Comparison of ENCODE assay signal across 30 cellular contexts in genomic region chr9:27089706-27090105, GRCh38. TPM values are rescaled to one million over a fixed set of nuclear protein-coding genes. Genes with fewer than 3 reads are reported as not detected.
"Had no signal": no experiment of that assay in that cellular context is flagged by ENCODE, and none has a peak within 500 bp of the region (broad histone marks: within the 10 kb centered on the region; RNA-seq: fewer than 3 reads in every experiment).

No MANE protein-coding gene starts in this region.

- H3K9me3 ChIP-seq: colonic mucosa, gastrocnemius medialis, left lung, mucosa of descending colon, ovary, psoas muscle, right atrium auricular region, uterus had no signal

- H3K4me1 Mint-ChIP-seq: activated B cell treated with CpG ODN at 0.5 μM for 24 hours; activated naive CD4-positive, alpha-beta T cell treated with anti-CD3 and anti-CD28 coated beads, Interleukin-2, amount 50 U/mL, for 24 hours; activated T-helper 17 cell treated with anti-CD3 and anti-CD28 coated beads, Interleukin-2, amount 50 U/mL, for 72 hours; stimulated activated effector memory CD8-positive, alpha-beta T cell treated with anti-CD3 and anti-CD28 coated beads, Interleukin-12 subunit alpha, Interleukin-12 subunit beta, amount 100 ng/mL, for 72 hours had no signal

- H3K36me3 Mint-ChIP-seq: activated naive CD4-positive, alpha-beta T cell treated with anti-CD3 and anti-CD28 coated beads, Interleukin-2, amount 50 U/mL, for 24 hours; stimulated activated effector memory CD8-positive, alpha-beta T cell treated with anti-CD3 and anti-CD28 coated beads, Interleukin-12 subunit alpha, Interleukin-12 subunit beta, amount 100 ng/mL, for 72 hours; T-cell; type B pancreatic cell had no signal

- H3K4me1 ChIP-seq: colonic mucosa, gastrocnemius medialis, left lung, psoas muscle, uterus had no signal

- ATAC-seq: activated CD8-positive, alpha-beta T cell treated with anti-CD3 and anti-CD28 coated beads for 36 hours; activated naive CD8-positive, alpha-beta T cell treated with anti-CD3 and anti-CD28 coated beads, Interleukin-2, amount 50 U/mL, for 24 hours; activated T-cell treated with anti-CD3 and anti-CD28 coated beads, Interleukin-2, amount 50 U/mL, for 4 hours; activated T-helper 17 cell treated with anti-CD3 and anti-CD28 coated beads, Interleukin-2, amount 50 U/mL, for 72 hours; gastrocnemius medialis; left lung; mucosa of descending colon; psoas muscle; stimulated activated effector memory CD8-positive, alpha-beta T cell treated with anti-CD3 and anti-CD28 coated beads, Interleukin-12 subunit alpha, Interleukin-12 subunit beta, amount 100 ng/mL, for 72 hours; T-cell had no signal

- H3K27ac ChIP-seq: colonic mucosa, gastrocnemius medialis, left lung, ovary, psoas muscle, right atrium auricular region, uterus had no signal

- H3K27me3 ChIP-seq: colonic mucosa, gastrocnemius medialis, left lung, ovary, right atrium auricular region, uterus had no signal

- DNase-seq: activated B cell treated with CpG ODN at 0.5 μM for 24 hours; activated CD4-positive, alpha-beta T cell treated with anti-CD3 and anti-CD28 coated beads, Interleukin-2, amount 50 U/mL, for 1 hour; activated CD8-positive, alpha-beta T cell treated with anti-CD3 and anti-CD28 coated beads for 36 hours; activated gamma-delta T cell treated with Interleukin-2 at 50 U/mL for 16 hours; activated naive CD8-positive, alpha-beta T cell treated with anti-CD3 and anti-CD28 coated beads, Interleukin-2, amount 50 U/mL, for 24 hours; activated T-cell treated with anti-CD3 and anti-CD28 coated beads, Interleukin-2, amount 50 U/mL, for 4 hours; amygdala; colonic mucosa; effector CD8-positive, alpha-beta T cell; gastrocnemius medialis; glutamatergic neuron; left lung; mucosa of descending colon; ovary; psoas muscle; stimulated activated CD4-positive, alpha-beta T cell treated with anti-CD3 and anti-CD28 coated beads, Interleukin-12 subunit alpha, Interleukin-12 subunit beta, amount 100 ng/mL, for 4 hours; stimulated activated CD4-positive, alpha-beta T cell treated with anti-CD3 and anti-CD28 coated beads, Interleukin-4, amount 100 ng/mL, for 1 hour; substantia nigra; T-cell; uterus had no signal

- H3K4me3 Mint-ChIP-seq: activated B cell treated with CpG ODN at 0.5 μM for 24 hours; activated CD8-positive, alpha-beta T cell treated with anti-CD3 and anti-CD28 coated beads for 36 hours; activated naive CD4-positive, alpha-beta T cell treated with anti-CD3 and anti-CD28 coated beads, Interleukin-2, amount 50 U/mL, for 24 hours; activated naive CD8-positive, alpha-beta T cell treated with anti-CD3 and anti-CD28 coated beads, Interleukin-2, amount 50 U/mL, for 24 hours; activated T-cell treated with anti-CD3 and anti-CD28 coated beads, Interleukin-2, amount 50 U/mL, for 4 hours; activated T-helper 17 cell treated with anti-CD3 and anti-CD28 coated beads, Interleukin-2, amount 50 U/mL, for 72 hours; nephron; stimulated activated effector memory CD8-positive, alpha-beta T cell treated with anti-CD3 and anti-CD28 coated beads, Interleukin-12 subunit alpha, Interleukin-12 subunit beta, amount 100 ng/mL, for 72 hours; stimulated activated naive CD8-positive, alpha-beta T cell treated with anti-CD3 and anti-CD28 coated beads, Interleukin-15, Interleukin-2, amounts not matched to agents 100 ng/mL and 50 ng/mL, for 24 hours; T-cell; type B pancreatic cell had no signal

- H3K36me3 ChIP-seq: colonic mucosa, gastrocnemius medialis, left lung, ovary, right atrium auricular region, uterus had no signal

- H3K9me3 Mint-ChIP-seq: activated B cell treated with CpG ODN at 0.5 μM for 24 hours; activated CD8-positive, alpha-beta T cell treated with anti-CD3 and anti-CD28 coated beads for 36 hours; activated naive CD4-positive, alpha-beta T cell treated with anti-CD3 and anti-CD28 coated beads, Interleukin-2, amount 50 U/mL, for 24 hours; activated naive CD8-positive, alpha-beta T cell treated with anti-CD3 and anti-CD28 coated beads, Interleukin-2, amount 50 U/mL, for 24 hours; activated T-cell treated with anti-CD3 and anti-CD28 coated beads, Interleukin-2, amount 50 U/mL, for 4 hours; activated T-helper 17 cell treated with anti-CD3 and anti-CD28 coated beads, Interleukin-2, amount 50 U/mL, for 72 hours; nephron; stimulated activated effector memory CD8-positive, alpha-beta T cell treated with anti-CD3 and anti-CD28 coated beads, Interleukin-12 subunit alpha, Interleukin-12 subunit beta, amount 100 ng/mL, for 72 hours; stimulated activated naive CD8-positive, alpha-beta T cell treated with anti-CD3 and anti-CD28 coated beads, Interleukin-15, Interleukin-2, amounts not matched to agents 100 ng/mL and 50 ng/mL, for 24 hours; T-cell; type B pancreatic cell had no signal

- H3K4me3 ChIP-seq: colonic mucosa, gastrocnemius medialis, left lung, lung, mucosa of descending colon, ovary, psoas muscle, right atrium auricular region, uterus had no signal

- H3K27ac Mint-ChIP-seq: activated B cell treated with CpG ODN at 0.5 μM for 24 hours; activated CD8-positive, alpha-beta T cell treated with anti-CD3 and anti-CD28 coated beads for 36 hours; activated naive CD4-positive, alpha-beta T cell treated with anti-CD3 and anti-CD28 coated beads, Interleukin-2, amount 50 U/mL, for 24 hours; activated naive CD8-positive, alpha-beta T cell treated with anti-CD3 and anti-CD28 coated beads, Interleukin-2, amount 50 U/mL, for 24 hours; activated T-helper 17 cell treated with anti-CD3 and anti-CD28 coated beads, Interleukin-2, amount 50 U/mL, for 72 hours; nephron; stimulated activated effector memory CD8-positive, alpha-beta T cell treated with anti-CD3 and anti-CD28 coated beads, Interleukin-12 subunit alpha, Interleukin-12 subunit beta, amount 100 ng/mL, for 72 hours; stimulated activated naive CD8-positive, alpha-beta T cell treated with anti-CD3 and anti-CD28 coated beads, Interleukin-15, Interleukin-2, amounts not matched to agents 100 ng/mL and 50 ng/mL, for 24 hours; T-cell; type B pancreatic cell had no signal

RNA-seq across cellular contexts. Expression of gene TEK, which starts 19.3 kb away (rescaled TPM):
- total RNA-seq: activated B cell treated with CpG ODN at 0.5 μM for 24 hours; activated CD8-positive, alpha-beta T cell treated with anti-CD3 and anti-CD28 coated beads for 36 hours; activated T-helper 17 cell treated with anti-CD3 and anti-CD28 coated beads, Interleukin-2, amount 50 U/mL, for 72 hours; epithelial cell of proximal tubule; T-helper 2 cell treated with Interferon-gamma antibody and Interleukin-4, amounts not matched to agents 100 ng/mL and 5 ng/mL, for 36 hours had no signal
